In genomic region chr17:40824015-40824832, GRCh38 we compare ENCODE assay signal across 37 cellular contexts. TPM values are rescaled to one million over a fixed set of nuclear protein-coding genes. Genes with fewer than 3 reads are reported as not detected.
"Had no signal": no experiment of that assay in that cellular context is flagged by ENCODE, and none has a peak within 500 bp of the region (broad histone marks: within the 10 kb centered on the region; RNA-seq: fewer than 3 reads in every experiment).

No MANE protein-coding gene starts in this region.

- H3K27me3 ChIP-seq: ascending aorta, Peyer's patch, SJSA1 had no signal

- ATAC-seq: activated CD8-positive, alpha-beta T cell treated with anti-CD3 and anti-CD28 coated beads, Interleukin-2, amount 10 ng/mL, durations not matched to agents 7 days and 5 days; PC-3; SK-N-SH treated with all-trans-retinoic acid at 6 μM for 48 hours; T-cell; T-helper 17 cell had no signal

- H3K9me3 ChIP-seq: ascending aorta, Peyer's patch, SJSA1 had no signal

- H3K27ac ChIP-seq: ascending aorta, Peyer's patch, SJSA1, WERI-Rb-1 had no signal

- H3K36me3 ChIP-seq: ascending aorta, Peyer's patch, SJSA1, WERI-Rb-1 had no signal

- H3K4me3 Mint-ChIP-seq: activated CD4-positive, alpha-beta T cell treated with anti-CD3 and anti-CD28 coated beads, Interleukin-2, amount 10 ng/mL, durations not matched to agents 24 days and 14 days; activated CD8-positive, alpha-beta T cell treated with anti-CD3 and anti-CD28 coated beads, Interleukin-2, amount 10 ng/mL, durations not matched to agents 7 days and 5 days; activated naive CD4-positive, alpha-beta T cell treated with anti-CD3 and anti-CD28 coated beads, Interleukin-2, amount 50 U/mL, for 24 hours; activated naive CD8-positive, alpha-beta T cell treated with anti-CD3 and anti-CD28 coated beads, Interleukin-2, amount 10 ng/mL, durations not matched to agents 7 days and 5 days; activated T-cell treated with anti-CD3 and anti-CD28 coated beads, Interleukin-2, amount 50 U/mL, for 24 hours; T-cell; T-helper 17 cell had no signal

- H3K4me3 ChIP-seq: ascending aorta, Peyer's patch, SJSA1 had no signal

- DNase-seq: activated CD4-positive, alpha-beta T cell treated with anti-CD3 and anti-CD28 coated beads for 1 hour; activated CD4-positive, alpha-beta T cell treated with anti-CD3 and anti-CD28 coated beads, Interleukin-2, amount 10 ng/mL, durations not matched to agents 24 days and 14 days; activated CD4-positive, alpha-beta T cell treated with anti-CD3 and anti-CD28 coated beads, Interleukin-2, amount 50 U/mL, for 4 hours; activated CD4-positive, CD25-positive, alpha-beta regulatory T cell; activated CD8-positive, alpha-beta T cell treated with anti-CD3 and anti-CD28 coated beads, Interleukin-2, amount 10 ng/mL, durations not matched to agents 7 days and 5 days; activated gamma-delta T cell; activated naive CD4-positive, alpha-beta T cell treated with Interleukin-2 at 50 U/mL for 16 hours; activated naive CD8-positive, alpha-beta T cell treated with anti-CD3 and anti-CD28 coated beads, Interleukin-2, amount 10 ng/mL, durations not matched to agents 7 days and 5 days; activated T-cell treated with anti-CD3 and anti-CD28 coated beads, Interleukin-2, amount 50 U/mL, for 24 hours; amygdala; NCI-H1048; NCI-H1105 treated with DMSO at 0.1 percent for 48 hours; NCI-H1436; NCI-H1694; NCI-H1930; NCI-H2081 treated with DMSO at 0.1 percent for 48 hours; NCI-H226; NCI-H446 treated with DMSO at 0.1 percent for 48 hours; NCI-H524; NCI-H748 treated with DMSO at 0.1 percent for 48 hours; NK-92 treated with Interleukin-12 subunit alpha and Interleukin-12 subunit beta, amount 100 ng/mL, for 24 hours; PC-3; Peyer's patch; RPMI8226; SHP77 treated with DMSO at 0.1 percent for 48 hours; T-cell; T-helper 17 cell; T1000; WERI-Rb-1 had no signal

- H3K27me3 Mint-ChIP-seq: activated naive CD8-positive, alpha-beta T cell treated with anti-CD3 and anti-CD28 coated beads, Interleukin-2, amount 10 ng/mL, durations not matched to agents 7 days and 5 days had no signal

- H3K27ac Mint-ChIP-seq: activated CD4-positive, alpha-beta T cell treated with anti-CD3 and anti-CD28 coated beads, Interleukin-2, amount 10 ng/mL, durations not matched to agents 24 days and 14 days; activated CD8-positive, alpha-beta T cell treated with anti-CD3 and anti-CD28 coated beads, Interleukin-2, amount 10 ng/mL, durations not matched to agents 7 days and 5 days; activated naive CD4-positive, alpha-beta T cell treated with anti-CD3 and anti-CD28 coated beads, Interleukin-2, amount 50 U/mL, for 24 hours; activated naive CD8-positive, alpha-beta T cell treated with anti-CD3 and anti-CD28 coated beads, Interleukin-2, amount 10 ng/mL, durations not matched to agents 7 days and 5 days; activated T-cell treated with anti-CD3 and anti-CD28 coated beads, Interleukin-2, amount 50 U/mL, for 24 hours; activated T-helper 2 cell treated with anti-CD3 and anti-CD28 coated beads, Interferon-gamma antibody, Interleukin-2, Interleukin-4, amounts not matched to agents 10 μg/mL and 5 μg/mL and 100 μg/mL, durations not matched to agents 14 hours and 24 hours and 36 hours; T-cell; T-helper 17 cell had no signal

- H3K9me3 Mint-ChIP-seq: activated naive CD8-positive, alpha-beta T cell treated with anti-CD3 and anti-CD28 coated beads, Interleukin-2, amount 10 ng/mL, durations not matched to agents 7 days and 5 days; activated T-cell treated with anti-CD3 and anti-CD28 coated beads, Interleukin-2, amount 50 U/mL, for 24 hours; activated T-helper 2 cell treated with anti-CD3 and anti-CD28 coated beads, Interferon-gamma antibody, Interleukin-2, Interleukin-4, amounts not matched to agents 10 μg/mL and 5 μg/mL and 100 μg/mL, durations not matched to agents 14 hours and 24 hours and 36 hours had no signal

RNA-seq across cellular contexts. Expression of gene KRT28, which starts 24.5 kb away (rescaled TPM):
- total RNA-seq: activated CD4-positive, alpha-beta T cell treated with anti-CD3 and anti-CD28 coated beads, Interleukin-2, amount 10 ng/mL, durations not matched to agents 24 days and 14 days; activated CD8-positive, alpha-beta T cell treated with anti-CD3 and anti-CD28 coated beads, Interleukin-2, amount 10 ng/mL, durations not matched to agents 7 days and 5 days; activated naive CD8-positive, alpha-beta T cell treated with anti-CD3 and anti-CD28 coated beads, Interleukin-2, amount 10 ng/mL, durations not matched to agents 7 days and 5 days; activated T-helper 2 cell treated with anti-CD3 and anti-CD28 coated beads, Interferon-gamma antibody, Interleukin-2, Interleukin-4, amounts not matched to agents 10 μg/mL and 5 μg/mL and 100 μg/mL, durations not matched to agents 14 hours and 24 hours and 36 hours; ascending aorta; cardiac septum; M059J; PC-3; SJSA1; T-cell; T-helper 17 cell had no signal
- polyA plus RNA-seq: adipose tissue had no signal

RNA-seq across cellular contexts. Expression of gene KRT27, which starts 41.9 kb away (rescaled TPM):
- total RNA-seq: activated CD4-positive, alpha-beta T cell treated with anti-CD3 and anti-CD28 coated beads, Interleukin-2, amount 10 ng/mL, durations not matched to agents 24 days and 14 days; activated CD8-positive, alpha-beta T cell treated with anti-CD3 and anti-CD28 coated beads, Interleukin-2, amount 10 ng/mL, durations not matched to agents 7 days and 5 days; activated naive CD8-positive, alpha-beta T cell treated with anti-CD3 and anti-CD28 coated beads, Interleukin-2, amount 10 ng/mL, durations not matched to agents 7 days and 5 days; activated T-helper 2 cell treated with anti-CD3 and anti-CD28 coated beads, Interferon-gamma antibody, Interleukin-2, Interleukin-4, amounts not matched to agents 10 μg/mL and 5 μg/mL and 100 μg/mL, durations not matched to agents 14 hours and 24 hours and 36 hours; ascending aorta; cardiac septum; M059J; PC-3; Peyer's patch; SJSA1; T-cell; T-helper 17 cell had no signal

RNA-seq across cellular contexts. Expression of gene KRT12, which starts 42.8 kb away (rescaled TPM):
- total RNA-seq: activated CD4-positive, alpha-beta T cell treated with anti-CD3 and anti-CD28 coated beads, Interleukin-2, amount 10 ng/mL, durations not matched to agents 24 days and 14 days; activated CD8-positive, alpha-beta T cell treated with anti-CD3 and anti-CD28 coated beads, Interleukin-2, amount 10 ng/mL, durations not matched to agents 7 days and 5 days; activated naive CD8-positive, alpha-beta T cell treated with anti-CD3 and anti-CD28 coated beads, Interleukin-2, amount 10 ng/mL, durations not matched to agents 7 days and 5 days; activated T-helper 2 cell treated with anti-CD3 and anti-CD28 coated beads, Interferon-gamma antibody, Interleukin-2, Interleukin-4, amounts not matched to agents 10 μg/mL and 5 μg/mL and 100 μg/mL, durations not matched to agents 14 hours and 24 hours and 36 hours; ascending aorta; cardiac septum; M059J; PC-3; SJSA1; T-helper 17 cell had no signal
- polyA plus RNA-seq: adipose tissue had no signal

RNA-seq across cellular contexts. Expression of gene KRT26, which starts 52.2 kb away (rescaled TPM):
- total RNA-seq: activated CD4-positive, alpha-beta T cell treated with anti-CD3 and anti-CD28 coated beads, Interleukin-2, amount 10 ng/mL, durations not matched to agents 24 days and 14 days; activated CD8-positive, alpha-beta T cell treated with anti-CD3 and anti-CD28 coated beads, Interleukin-2, amount 10 ng/mL, durations not matched to agents 7 days and 5 days; activated naive CD8-positive, alpha-beta T cell treated with anti-CD3 and anti-CD28 coated beads, Interleukin-2, amount 10 ng/mL, durations not matched to agents 7 days and 5 days; activated T-helper 2 cell treated with anti-CD3 and anti-CD28 coated beads, Interferon-gamma antibody, Interleukin-2, Interleukin-4, amounts not matched to agents 10 μg/mL and 5 μg/mL and 100 μg/mL, durations not matched to agents 14 hours and 24 hours and 36 hours; ascending aorta; cardiac septum; M059J; PC-3; Peyer's patch; SJSA1; T-cell; T-helper 17 cell had no signal
- polyA plus RNA-seq: adipose tissue had no signal
